ENCODE assay signal across 16 cellular contexts in genomic region chr2:197461073-197461472, GRCh38. TPM values are rescaled to one million over a fixed set of nuclear protein-coding genes. Genes with fewer than 3 reads are reported as not detected.
DNase-seq lines count a peak whose midpoint lies in the region; ATAC-seq and TF ChIP-seq lines count a peak whose summit lies in the region.
"Had no signal": no experiment of that assay in that cellular context is flagged by ENCODE, and none has a peak within 500 bp of the region (broad histone marks: within the 10 kb centered on the region; RNA-seq: fewer than 3 reads in every experiment).

No MANE protein-coding gene starts in this region.

- no peak for TF ChIP-seq EP300 in transverse colon (IDR thresholded peaks at IDR 0.05; ENCODE audit: low read depth)

- POLR2A ChIA-PET in MCF 10A (lab: Yijun Ruan, JAX) = interaction anchor here (0.6 to 2.9 kb wide), 6 partner anchors 25 to 142 kb away, joined by 3 to 27 read pairs (median 6); partner anchors contain the start of genes HSPD1, HSPE1, MOB4 and SF3B1

- CTCF ChIA-PET in MCF 10A (lab: Yijun Ruan, JAX) = interaction anchor here (0.9 kb wide), 1 partner anchor 450 kb away, joined by 5 read pairs; no protein-coding TSS in a partner anchor

- TF ChIP-seq POLR2A in breast epithelium (IDR thresholded peaks at IDR 0.05) = no peak
- no peak for TF ChIP-seq POLR2A in transverse colon (IDR thresholded peaks at IDR 0.05)

- no peak overlapping the region for H3K4me3 Mint-ChIP-seq in MCF 10A (ENCODE audit: unreplicated experiment)
- H3K4me3 Mint-ChIP-seq in stimulated activated memory B cell treated with anti-CD40 and anti-IgM and Interleukin-4, amounts not matched to agents 10 μg/mL and 1 μg/mL and 100 μg/mL, for 72 hours = no peak overlapping the region
- H3K4me3 Mint-ChIP-seq: neural crest cell had no signal

- ATAC-seq in HG02610 (IDR thresholded peaks at IDR 0.05; ENCODE audit: unreplicated experiment) = no peak
- ATAC-seq in stimulated activated memory B cell treated with anti-CD40 and anti-IgM and Interleukin-4, amounts not matched to agents 10 μg/mL and 1 μg/mL and 100 μg/mL, for 72 hours = no peak
- ATAC-seq: sciatic nerve had no signal

- H3K9me3 ChIP-seq in breast epithelium = no peaks in the 10 kb centered on the region
- H3K9me3 ChIP-seq in adipocyte (ENCODE audit: control insufficient read depth, low read length) = no peaks in the 10 kb centered on the region
- H3K9me3 ChIP-seq in transverse colon = no peaks in the 10 kb centered on the region

- 80 to 81% methylated on average over 1 to 3 of the region's 3 CpGs for WGBS in transverse colon (ENCODE audit: low coverage in 1 of 2), 2 donors

- no peaks in the 10 kb centered on the region for H3K9me3 Mint-ChIP-seq in MCF 10A (ENCODE audit: unreplicated experiment)
- no peaks in the 10 kb centered on the region for H3K9me3 Mint-ChIP-seq in stimulated activated memory B cell treated with anti-CD40 and anti-IgM and Interleukin-4, amounts not matched to agents 10 μg/mL and 1 μg/mL and 100 μg/mL, for 72 hours
- H3K9me3 Mint-ChIP-seq: neural crest cell had no signal

- H3K36me3 ChIP-seq in breast epithelium (no peaks in the 10 kb centered on the region), adipocyte (ENCODE audit: control insufficient read depth, insufficient read depth, low read length, severe bottlenecking) (peaks cover 58% of the 10 kb centered on the region), transverse colon (peaks cover 0 to 37% (median 11%) of the 10 kb centered on the region in 4 donors)

- no peaks in the 10 kb centered on the region for H3K27me3 Mint-ChIP-seq in MCF 10A (ENCODE audit: insufficient read depth, unreplicated experiment)
- no peaks in the 10 kb centered on the region for H3K27me3 Mint-ChIP-seq in stimulated activated memory B cell treated with anti-CD40 and anti-IgM and Interleukin-4, amounts not matched to agents 10 μg/mL and 1 μg/mL and 100 μg/mL, for 72 hours

- peaks cover 67% of the 10 kb centered on the region for H3K36me3 Mint-ChIP-seq in MCF 10A (ENCODE audit: insufficient read depth, unreplicated experiment)
- H3K36me3 Mint-ChIP-seq in stimulated activated memory B cell treated with anti-CD40 and anti-IgM and Interleukin-4, amounts not matched to agents 10 μg/mL and 1 μg/mL and 100 μg/mL, for 72 hours = peaks cover 27% of the 10 kb centered on the region

- DNase-seq in MCF 10A (ENCODE audit: unreplicated experiment) (peak; percentile 39), breast epithelium (ENCODE audit: low spot score in 2 of 2) (no peak), adipocyte (ENCODE audit: low read depth) (no peak), fibroblast of mammary gland (ENCODE audit: low read depth) (peak; percentile 64), transverse colon (no peak)
- no peak for DNase-seq in activated CD8-positive, alpha-beta memory T cell treated with anti-CD3 and anti-CD28 coated beads, Interleukin-2, amount 50 U/mL, for 48 hours
- DNase-seq: activated naive CD4-positive, alpha-beta T cell treated with Interleukin-2 at 50 U/mL for 16 hours; central memory CD4-positive, alpha-beta T cell; DMS153; NCI-H345; stimulated activated CD4-positive, alpha-beta T cell treated with anti-CD3 and anti-CD28 coated beads, Interleukin-4, amount 100 ng/mL, for 4 hours had no signal

- H3K4me1 ChIP-seq in breast epithelium = no peaks in the 10 kb centered on the region
- H3K4me1 ChIP-seq in adipocyte (ENCODE audit: control insufficient read depth, insufficient read depth, low read length) = peaks cover 42% of the 10 kb centered on the region
- H3K4me1 ChIP-seq in transverse colon = peaks cover 0 to 51% (median 11%) of the 10 kb centered on the region in 4 donors

- intact Hi-C loops in MCF 10A (cut with micrococcal nuclease) = no loop called here
- intact Hi-C loops in breast epithelium (cut with DNase I; ENCODE audit: low total_unique reads) = no loop called here
- intact Hi-C loops in transverse colon (cut with DNase I; ENCODE audit: low total_unique reads) = no loop called here

- H3K27ac ChIP-seq in breast epithelium (no peak overlapping the region), transverse colon (peak overlapping the region; percentile 22 to 56 (median 34))

- peaks cover 18% of the 10 kb centered on the region for H3K4me1 Mint-ChIP-seq in MCF 10A (ENCODE audit: insufficient read depth, unreplicated experiment)
- peaks cover 22% of the 10 kb centered on the region for H3K4me1 Mint-ChIP-seq in stimulated activated memory B cell treated with anti-CD40 and anti-IgM and Interleukin-4, amounts not matched to agents 10 μg/mL and 1 μg/mL and 100 μg/mL, for 72 hours
- H3K4me1 Mint-ChIP-seq: neural crest cell had no signal

- H3K27ac Mint-ChIP-seq in MCF 10A (ENCODE audit: low read depth, unreplicated experiment) = peak overlapping the region; percentile 59
- H3K27ac Mint-ChIP-seq in stimulated activated memory B cell treated with anti-CD40 and anti-IgM and Interleukin-4, amounts not matched to agents 10 μg/mL and 1 μg/mL and 100 μg/mL, for 72 hours = no peak overlapping the region

- in situ Hi-C loops in transverse colon (cut with MboI; ENCODE audit: low pct_ligation_motif_present in 1 of 4, low pct_unique_long_range_greater_than_20kb in 1 of 4, low sequenced_read_pairs in 3 of 4) = no loop called here

- TF ChIP-seq CTCF in MCF 10A (IDR thresholded peaks at IDR 0.05; ENCODE audit: unreplicated experiment) (no peak), breast epithelium (IDR thresholded peaks at IDR 0.05) (no peak), fibroblast of mammary gland (conservative IDR thresholded peaks at IDR 0.05; ENCODE audit: control insufficient read depth, insufficient read depth, low read depth, low read length) (no peak), transverse colon (IDR thresholded peaks at IDR 0.05) (no peak)

- BruUV-seq in MCF 10A (replicated peaks; lab: Mats Ljungman, UMichigan) = no TSS peak

- H3K9ac ChIP-seq in adipocyte (ENCODE audit: low read length) = no peak overlapping the region

- H3K27me3 ChIP-seq in breast epithelium (no peaks in the 10 kb centered on the region), adipocyte (replicated peaks; ENCODE audit: control insufficient read depth, insufficient read depth, low read length) (no peaks in the 10 kb centered on the region), transverse colon (no peaks in the 10 kb centered on the region)

- H3K4me3 ChIP-seq in breast epithelium (no peak overlapping the region), adipocyte (ENCODE audit: low read length) (peak overlapping the region; percentile 31), fibroblast of mammary gland (ENCODE audit: control insufficient read depth, low read depth, low read length) (no peak overlapping the region), transverse colon (no peak overlapping the region)
- H3K4me3 ChIP-seq: lung had no signal

RNA-seq across cellular contexts. Expression of gene COQ10B, which starts 7.7 kb away (rescaled TPM):
- total RNA-seq in MCF 10A (2022) (21.3 and 22.8 TPM in 2 replicates), breast epithelium (10 to 100 TPM; 30.7 to 34.4 (median 32.8) TPM), transverse colon (10 to 100 TPM; 10.1 to 80.8 (median 30.7) TPM)

RNA-seq across cellular contexts. Expression of gene SF3B1, which starts 26.2 kb away (rescaled TPM):
- total RNA-seq in MCF 10A (2022) (179 and 182 TPM in 2 replicates), breast epithelium (100 to 1,000 TPM; 403 to 552 (median 415) TPM), transverse colon (100 to 1,000 TPM; 282 to 531 (median 394) TPM)

RNA-seq across cellular contexts. Expression of gene HSPD1, which starts 38.6 kb away (rescaled TPM):
- total RNA-seq in MCF 10A (2022) = 681 and 693 TPM in 2 replicates
- 100 to 1,000 TPM; 108 to 227 (median 205) TPM for total RNA-seq in breast epithelium
- 100 to 1,000 TPM in 2 of 4 donors, 10 to 100 TPM in 2; 75.9 to 149 (median 108) TPM for total RNA-seq in transverse colon

RNA-seq across cellular contexts. Expression of gene HSPE1, which starts 39.1 kb away (rescaled TPM):
- 80.0 and 95.2 TPM in 2 replicates for total RNA-seq in MCF 10A (2022)
- 100 to 1,000 TPM in 2 of 3 donors, 10 to 100 TPM in 1; 74.9 to 170 (median 124) TPM for total RNA-seq in breast epithelium
- total RNA-seq in transverse colon = 100 to 1,000 TPM in 2 of 4 donors, 1 to 10 TPM in 2; 3.4 to 151 (median 56.4) TPM

RNA-seq across cellular contexts. Expression of gene MOB4, which starts 54.8 kb away (rescaled TPM):
- 15.6 and 20.5 TPM in 2 replicates for total RNA-seq in MCF 10A (2022)
- 10 to 100 TPM; 20.6 to 34.7 (median 34.2) TPM for total RNA-seq in breast epithelium
- 10 to 100 TPM; 12.3 to 27.9 (median 25.3) TPM for total RNA-seq in transverse colon

Comparison
In these comparisons a context has a peak if more than half of its experiments do, and no peak if none do; other contexts are left out.
1. DNase-seq: peak in MCF 10A (single experiment) and fibroblast of mammary gland (single experiment); none in breast epithelium (0 of 2), adipocyte (single experiment), transverse colon (single experiment) and activated CD8-positive, alpha-beta memory T cell treated with anti-CD3 and anti-CD28 coated beads, Interleukin-2, amount 50 U/mL, for 48 hours (single experiment).
2. H3K27ac ChIP-seq: peak in transverse colon (4 of 4); none in breast epithelium (0 of 2).